In genomic region chr1:155920717-155921116, GRCh38 we compare ENCODE assay signal across 30 cellular contexts. TPM values are rescaled to one million over a fixed set of nuclear protein-coding genes. Genes with fewer than 3 reads are reported as not detected.
"Had no signal": no experiment of that assay in that cellular context is flagged by ENCODE, and none has a peak within 500 bp of the region (broad histone marks: within the 10 kb centered on the region; RNA-seq: fewer than 3 reads in every experiment).

No MANE protein-coding gene starts in this region.

- FAIRE-seq: keratinocyte, TTC549 had no signal

- H3K27me3 Mint-ChIP-seq: activated naive CD4-positive, alpha-beta T cell treated with anti-CD3 and anti-CD28 coated beads, Interleukin-2, amount 10 ng/mL, durations not matched to agents 7 days and 5 days; stimulated activated naive B cell treated with anti-CD40 and anti-IgM and Interleukin-4, amounts not matched to agents 10 μg/mL and 1 μg/mL and 100 μg/mL, for 72 hours; type B pancreatic cell had no signal

- H3K9me3 ChIP-seq: heart right ventricle, thoracic aorta, vagina had no signal

- ATAC-seq: heart right ventricle; left lobe of liver; natural killer cell; stimulated activated naive B cell treated with anti-CD40 and anti-IgM and Interleukin-4, amounts not matched to agents 10 μg/mL and 1 μg/mL and 100 μg/mL, for 72 hours had no signal

- H3K27ac Mint-ChIP-seq: activated naive CD4-positive, alpha-beta T cell treated with anti-CD3 and anti-CD28 coated beads, Interleukin-2, amount 10 ng/mL, durations not matched to agents 7 days and 5 days; mesothelial cell of epicardium; natural killer cell; stimulated activated naive B cell treated with anti-CD40 and anti-IgM and Interleukin-4, amounts not matched to agents 10 μg/mL and 1 μg/mL and 100 μg/mL, for 72 hours; type B pancreatic cell had no signal

- H3K4me1 Mint-ChIP-seq: mesothelial cell of epicardium had no signal

- H3K9me3 Mint-ChIP-seq: activated naive CD4-positive, alpha-beta T cell treated with anti-CD3 and anti-CD28 coated beads, Interleukin-2, amount 10 ng/mL, durations not matched to agents 7 days and 5 days; mesothelial cell of epicardium; natural killer cell; stimulated activated naive B cell treated with anti-CD40 and anti-IgM and Interleukin-4, amounts not matched to agents 10 μg/mL and 1 μg/mL and 100 μg/mL, for 72 hours; T-helper 2 cell treated with Interferon-gamma antibody and Interleukin-4, amounts not matched to agents 5 μg/mL and 100 μg/mL, for 36 hours; type B pancreatic cell had no signal

- H3K27ac ChIP-seq: heart right ventricle, thoracic aorta, vagina, WERI-Rb-1 had no signal

- DNase-seq: activated CD4-positive, alpha-beta T cell treated with anti-CD3 and anti-CD28 coated beads, Interleukin-2, amount 50 U/mL, for 1 hour; activated CD4-positive, CD25-positive, alpha-beta regulatory T cell treated with anti-CD3 and anti-CD28 coated beads, Interleukin-2, amount 50 U/mL, for 72 hours; activated CD8-positive, alpha-beta memory T cell treated with anti-CD3 and anti-CD28 coated beads for 24 hours; activated CD8-positive, alpha-beta memory T cell treated with anti-CD3 and anti-CD28 coated beads, Interleukin-2, amount 50 U/mL, for 4 hours; activated effector memory CD4-positive, alpha-beta T cell treated with anti-CD3 and anti-CD28 coated beads, Interleukin-2, amount 50 U/mL, for 16 hours; activated naive CD4-positive, alpha-beta T cell treated with anti-CD3 and anti-CD28 coated beads, Interleukin-2, amount 10 ng/mL, durations not matched to agents 7 days and 5 days; amygdala; cerebellar nuclear complex; cortex of kidney; foreskin fibroblast; heart right ventricle; natural killer cell; stimulated activated CD4-positive, alpha-beta T cell treated with anti-CD3 and anti-CD28 coated beads, Interleukin-2, amount 100 ng/mL, for 48 hours; stimulated activated CD8-positive, alpha-beta memory T cell treated with anti-CD3 and anti-CD28 coated beads, Interleukin-4, amount 100 ng/mL, for 48 hours; stimulated activated naive B cell treated with anti-CD40 and anti-IgM and Interleukin-4, amounts not matched to agents 10 μg/mL and 1 μg/mL and 100 μg/mL, for 72 hours; WERI-Rb-1 had no signal

- H3K4me3 Mint-ChIP-seq: activated naive CD4-positive, alpha-beta T cell treated with anti-CD3 and anti-CD28 coated beads, Interleukin-2, amount 10 ng/mL, durations not matched to agents 7 days and 5 days; mesothelial cell of epicardium; natural killer cell; stimulated activated naive B cell treated with anti-CD40 and anti-IgM and Interleukin-4, amounts not matched to agents 10 μg/mL and 1 μg/mL and 100 μg/mL, for 72 hours; T-helper 2 cell treated with Interferon-gamma antibody and Interleukin-4, amounts not matched to agents 5 μg/mL and 100 μg/mL, for 36 hours; type B pancreatic cell had no signal

- H3K4me1 ChIP-seq: heart right ventricle, vagina had no signal

- H3K4me3 ChIP-seq: heart right ventricle, thoracic aorta, vagina had no signal

- H3K27me3 ChIP-seq: heart right ventricle, vagina had no signal

RNA-seq across cellular contexts. Expression of gene RXFP4, which starts 20.7 kb away (rescaled TPM):
- total RNA-seq: epithelial cell of proximal tubule, fibroblast of lung, heart right ventricle, left lobe of liver, lung microvascular endothelial cell, mesothelial cell of epicardium, natural killer cell, osteoblast, posterior vena cava, renal cortical epithelial cell, thoracic aorta, vagina had no signal
- polyA plus RNA-seq: fibroblast of lung, keratinocyte had no signal
